In the genomic region with DNA sequence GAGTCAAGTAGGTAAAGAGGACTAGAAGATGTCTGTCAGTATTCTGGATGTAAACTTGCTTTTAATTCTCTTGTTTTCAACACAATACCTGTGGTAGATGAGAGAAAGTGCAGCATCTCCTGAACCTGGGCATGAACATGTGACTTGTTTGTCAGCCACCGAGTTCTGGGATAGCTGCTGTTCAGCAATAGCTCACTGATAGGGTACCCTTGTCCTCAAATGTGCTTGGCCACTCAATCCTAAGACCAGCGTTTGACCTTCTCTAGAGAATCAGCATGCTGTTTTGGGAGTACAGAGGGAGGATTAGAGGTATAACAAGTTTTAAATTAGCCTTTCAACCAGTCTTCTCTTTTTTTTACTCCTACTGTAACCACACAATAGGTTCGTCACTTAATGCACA, we compare ENCODE assay signal across 1 cellular context.
TF ChIP-seq lines count a peak whose summit lies in the region.

No MANE protein-coding gene starts in this region.

TF ChIP-seq in H1, 55 proteins besides CTCF, POLR2A, EP300 and RAD21 (continued from another document):
- TF ChIP-seq, protein P1, sequence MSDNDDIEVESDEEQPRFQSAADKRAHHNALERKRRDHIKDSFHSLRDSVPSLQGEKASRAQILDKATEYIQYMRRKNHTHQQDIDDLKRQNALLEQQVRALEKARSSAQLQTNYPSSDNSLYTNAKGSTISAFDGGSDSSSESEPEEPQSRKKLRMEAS (IDR thresholded peaks at IDR 0.05) = no peak
- TF ChIP-seq NANOG (IDR thresholded peaks at IDR 0.05; ENCODE audit: insufficient read depth, low read depth, low read length, poor library complexity, severe bottlenecking) (no peak), EGR1 (IDR thresholded peaks at IDR 0.05; ENCODE audit: borderline replicate concordance, low read depth, low read length) (no peak), HDAC2 (IDR thresholded peaks at IDR 0.05; ENCODE audit: borderline replicate concordance in 1 of 2, low read depth in 2 of 2, low read length in 2 of 2) (no peak), TAF7 (optimal IDR thresholded peaks at IDR 0.05; ENCODE audit: borderline replicate concordance, low read depth, low read length) (no peak), ASH2L (IDR thresholded peaks at IDR 0.05; ENCODE audit: low read length) (no peak), ZNF274 (IDR thresholded peaks at IDR 0.05; ENCODE audit: borderline replicate concordance, extremely low read depth, low read length) (no peak)
TF ChIP-seq in H1: peak in this region for 0.
